ENCODE assay signal across 1 cellular context in genomic region chr17:50139950-50140885, GRCh38.
TF ChIP-seq lines count a peak whose summit lies in the region.

No MANE protein-coding gene starts in this region.

TF ChIP-seq in endothelial cell of umbilical vein, 7 proteins besides CTCF, POLR2A, EP300 and RAD21 (continued from another document):
- TF ChIP-seq MAX (IDR thresholded peaks at IDR 0.05; ENCODE audit: insufficient read depth, insufficient read length): peak; percentile 12
- no peak for TF ChIP-seq EZH2 (IDR thresholded peaks at IDR 0.05; ENCODE audit: borderline replicate concordance, low read depth, low read length, severe bottlenecking)
- no peak for TF ChIP-seq JUN (IDR thresholded peaks at IDR 0.05; ENCODE audit: borderline replicate concordance, insufficient read depth, insufficient read length, low read depth)
- TF ChIP-seq MYC (IDR thresholded peaks at IDR 0.05; ENCODE audit: low read depth, low read length): no peak
- TF ChIP-seq FOS (IDR thresholded peaks at IDR 0.05; ENCODE audit: borderline replicate concordance, insufficient read depth, low read length): no peak
